24 cellular contexts compared by ENCODE assay signal in the genomic region with DNA sequence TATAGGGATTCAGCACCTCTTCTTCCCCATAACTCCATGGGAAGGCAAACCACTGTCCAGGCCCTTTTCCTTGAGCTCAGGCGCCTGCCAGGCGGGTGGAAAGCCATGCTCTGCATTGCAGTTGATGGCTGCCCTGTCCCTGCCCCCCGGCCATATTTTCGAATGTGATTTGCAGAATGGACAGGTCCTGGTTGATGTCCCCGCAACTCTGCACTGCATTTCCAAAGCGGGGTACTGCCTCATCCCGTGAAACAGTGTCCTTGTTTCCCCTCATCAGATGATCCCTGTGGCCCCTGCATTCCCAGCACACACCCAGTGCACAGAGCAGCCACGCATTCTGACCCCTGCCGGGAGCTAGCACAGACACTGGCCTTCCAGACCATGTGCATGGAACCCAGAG. TPM values are rescaled to one million over a fixed set of nuclear protein-coding genes. Genes with fewer than 3 reads are reported as not detected.
DNase-seq lines count a peak whose midpoint lies in the region; ATAC-seq, FAIRE-seq and TF ChIP-seq lines count a peak whose summit lies in the region.
"Had no signal": no experiment of that assay in that cellular context is flagged by ENCODE, and none has a peak within 500 bp of the region (broad histone marks: within the 10 kb centered on the region; RNA-seq: fewer than 3 reads in every experiment).

No MANE protein-coding gene starts in this region.

- TF ChIP-seq POLR2A in HepG2 (IDR thresholded peaks at IDR 0.05; ENCODE audit: insufficient read depth in 1 of 2, low read depth in 2 of 2, low read length in 2 of 2) (no peak), right lobe of liver (IDR thresholded peaks at IDR 0.05) (no peak)

- no peak overlapping the region for H3K4ac ChIP-seq in H9 (ENCODE audit: low read depth, low read length)

- H3K27me3 ChIP-seq in HepG2 (ENCODE audit: control insufficient read depth in 1 of 2, insufficient read depth in 2 of 2, low read length in 2 of 2) (peaks cover 5 to 21% of the 10 kb centered on the region in 2 experiments; a peak in 2 of 5 replicates), right lobe of liver (no peaks in the 10 kb centered on the region), H9 (ENCODE audit: insufficient read depth, low read length) (no peaks in the 10 kb centered on the region), foreskin keratinocyte (peaks cover 24% of the 10 kb centered on the region)
- H3K27me3 ChIP-seq: BE2C, BLaER1 had no signal

- H4K8ac ChIP-seq in H9 (replicated peaks; ENCODE audit: insufficient read length, low read depth, low read length), result no peak overlapping the region

- no peaks in the 10 kb centered on the region for H3K9me3 Mint-ChIP-seq in H9
- no peaks in the 10 kb centered on the region for H3K9me3 Mint-ChIP-seq in activated CD8-positive, alpha-beta T cell treated with anti-CD3 and anti-CD28 coated beads for 36 hours
- H3K9me3 Mint-ChIP-seq: CD4-positive, alpha-beta T cell; CD8-positive, alpha-beta T cell had no signal

- in situ Hi-C loops in HepG2 (cut with HindIII; ENCODE audit: extremely low pct_ligation_motif_present, low pct_unique_long_range_greater_than_20kb), result no loop called here

- no peak for TF ChIP-seq RAD21 in HepG2 (CRISPR knock-in tag; IDR thresholded peaks at IDR 0.05)

- H3K79me1 ChIP-seq in H9 (ENCODE audit: insufficient read depth, low read depth, low read length, poor library complexity, severe bottlenecking), result no peaks in the 10 kb centered on the region

- POLR2A ChIA-PET in HepG2 (lab: Yijun Ruan, JAX), result no interaction called here
- POLR2A ChIA-PET in activated CD8-positive, alpha-beta T cell treated with anti-CD3 and anti-CD28 coated beads for 36 hours (lab: Charles Lee), result no interaction called here

- H3K9me3 ChIP-seq in HepG2 (ENCODE audit: low read length) (no peaks in the 10 kb centered on the region), right lobe of liver (no peaks in the 10 kb centered on the region), H9 (ENCODE audit: control insufficient read depth, low read depth, low read length) (no peaks in the 10 kb centered on the region)
- H3K9me3 ChIP-seq: BE2C, BLaER1, Caco-2 had no signal

- no peak overlapping the region for H4K91ac ChIP-seq in H9 (ENCODE audit: insufficient read length, low read depth, low read length)

- H3K18ac ChIP-seq in H9 (ENCODE audit: insufficient read length, low read depth, low read length), result no peak overlapping the region

- no peak overlapping the region for H2AFZ ChIP-seq in HepG2 (ENCODE audit: low read length)
- no peak overlapping the region for H2AFZ ChIP-seq in H9 (ENCODE audit: low read length)

- H3K23ac ChIP-seq in H9 (ENCODE audit: insufficient read length, low read depth, low read length), result no peak overlapping the region

- no peak overlapping the region for H3T11ph ChIP-seq in H9 (ENCODE audit: low read length)

- H2BK5ac ChIP-seq in H9 (ENCODE audit: insufficient read length, low read length), result no peak overlapping the region

- no peaks in the 10 kb centered on the region for H3K79me2 ChIP-seq in HepG2 (ENCODE audit: insufficient read depth, low read length)
- H3K79me2 ChIP-seq in H9 (ENCODE audit: insufficient read depth, low read length), result no peaks in the 10 kb centered on the region

- FAIRE-seq in HepG2 (lab: Jason Lieb, UNC), result no peak
- peak; percentile 66 for FAIRE-seq in urothelium cell line (lab: Jason Lieb, UNC)
- FAIRE-seq: A204.1, D721Med, G401.6, GM12891, GM19239 had no signal

- TF ChIP-seq EP300 in HepG2 (IDR thresholded peaks at IDR 0.05; ENCODE audit: low read depth in 2 of 2, low read length in 2 of 2) (no peak), HepG2 (CRISPR knock-in tag; IDR thresholded peaks at IDR 0.05; ENCODE audit: borderline replicate concordance) (no peak)

- H3K27ac ChIP-seq in HepG2 (ENCODE audit: extremely low read length, insufficient read depth, low read length), result no peak overlapping the region
- no peak overlapping the region for H3K27ac ChIP-seq in right lobe of liver
- H3K27ac ChIP-seq in H9 (ENCODE audit: insufficient read length, low read depth, low read length), result no peak overlapping the region
- H3K27ac ChIP-seq in coronary artery, result no peak overlapping the region
- H3K27ac ChIP-seq in foreskin keratinocyte, result no peak overlapping the region
- H3K27ac ChIP-seq: BLaER1 had no signal

- BruUV-seq in HepG2 (replicated peaks; lab: Mats Ljungman, UMichigan), result no TSS peak

- H2BK12ac ChIP-seq in H9 (ENCODE audit: insufficient read length, low read depth, low read length), result no peak overlapping the region

- H3K4me2 ChIP-seq in HepG2 (ENCODE audit: low read depth, low read length) (no peak overlapping the region), H9 (ENCODE audit: insufficient read depth, insufficient read length, low read length) (no peak overlapping the region)
- H3K4me2 ChIP-seq: BLaER1 had no signal

- H2BK20ac ChIP-seq in H9 (ENCODE audit: low read depth, low read length, poor library complexity, severe bottlenecking), result no peak overlapping the region

- intact Hi-C loops in HepG2 (cut with micrococcal nuclease; ENCODE audit: unreplicated experiment), result no loop called here
- intact Hi-C loops in right lobe of liver (cut with DNase I), result no loop called here
- intact Hi-C loops in activated CD8-positive, alpha-beta T cell treated with anti-CD3 and anti-CD28 coated beads for 36 hours (cut with micrococcal nuclease), result no loop called here

- no peaks in the 10 kb centered on the region for H3K23me2 ChIP-seq in H9 (ENCODE audit: insufficient read length, low read depth, low read length, poor library complexity, severe bottlenecking)

- H4K20me1 ChIP-seq in HepG2 (ENCODE audit: insufficient read depth, low read length), result no peaks in the 10 kb centered on the region
- H4K20me1 ChIP-seq in H9 (ENCODE audit: control insufficient read depth, insufficient read depth, insufficient read length), result no peaks in the 10 kb centered on the region
- H4K20me1 ChIP-seq: BLaER1 had no signal

- no peak overlapping the region for H3K56ac ChIP-seq in H9 (ENCODE audit: insufficient read length, low read depth, low read length)

- WGBS in HepG2 (ENCODE audit: low lambda C conversion rate), result 16% methylated on average over 6 of the region's 9 CpGs
- WGBS in right lobe of liver (ENCODE audit: insufficient coverage, low coverage, low lambda C conversion rate, missing lambda C conversion rate), result 47% methylated on average over 3 of the region's 9 CpGs
- WGBS in H9 (ENCODE audit: extremely low coverage, insufficient read length, low lambda C conversion rate), result no CpG with 5 or more reads among the region's 9 CpGs

- H3K36me3 ChIP-seq in HepG2 (replicated peaks in 1 of 2; ENCODE audit: control insufficient read depth in 1 of 2, insufficient read depth in 2 of 2, low read length in 2 of 2) (no peaks in the 10 kb centered on the region), right lobe of liver (no peaks in the 10 kb centered on the region)
- H3K36me3 ChIP-seq: BE2C, BLaER1 had no signal

- ATAC-seq in HepG2 (peak; percentile 54; the same call in 1 of the 3 replicates), right lobe of liver (no peak), foreskin keratinocyte (no peak)
- no peak for ATAC-seq in activated CD8-positive, alpha-beta T cell treated with anti-CD3 and anti-CD28 coated beads for 36 hours
- ATAC-seq: CD8-positive, alpha-beta T cell had no signal

- no peak overlapping the region for H2BK15ac ChIP-seq in H9 (ENCODE audit: low read depth, low read length)

- H2BK120ac ChIP-seq in H9 (ENCODE audit: low read depth, low read length, poor library complexity, severe bottlenecking), result no peak overlapping the region

- CTCF ChIA-PET in HepG2 (lab: Yijun Ruan, JAX; ENCODE audit: low intra/inter-chr PET ratio, low total read pairs), result no interaction called here
- CTCF ChIA-PET in activated CD8-positive, alpha-beta T cell treated with anti-CD3 and anti-CD28 coated beads for 36 hours (lab: Charles Lee), result no interaction called here

- no peak overlapping the region for H2AK5ac ChIP-seq in H9 (ENCODE audit: insufficient read length, low read length)

- 0 out of 2 replicates have a peak overlapping the region, but pooled peaks have one; percentile 49 for H3K14ac ChIP-seq in H9 (ENCODE audit: insufficient read depth, low read length)

- no peak overlapping the region for H4K5ac ChIP-seq in H9 (ENCODE audit: insufficient read length, low read depth, low read length)

- H3K36me3 Mint-ChIP-seq in H9 (ENCODE audit: insufficient read depth in 1 of 3, low read depth in 3 of 3), result no peaks in the 10 kb centered on the region; a peak in 1 of 7 replicates
- H3K36me3 Mint-ChIP-seq in activated CD8-positive, alpha-beta T cell treated with anti-CD3 and anti-CD28 coated beads for 36 hours (ENCODE audit: low read depth), result no peaks in the 10 kb centered on the region
- H3K36me3 Mint-ChIP-seq: CD8-positive, alpha-beta T cell had no signal

- DNase-seq in HepG2 (ENCODE audit: low spot score) (no peak), right lobe of liver (no peak), H9 (peak; percentile 23), coronary artery (ENCODE audit: low spot score) (peak; percentile 52), urothelium cell line (ENCODE audit: low spot score) (no peak), hippocampal formation (lab: John Stamatoyannopoulos, UW) (no peak), foreskin keratinocyte (no peak)
- no peak for DNase-seq in activated CD8-positive, alpha-beta T cell treated with anti-CD3 and anti-CD28 coated beads for 36 hours
- DNase-seq: 8988T; ACHN; BE2C; C1 segment of cervical spinal cord; Caco-2; Calu3; CD4-positive, alpha-beta T cell; CD8-positive, alpha-beta T cell; DMS79 treated with DMSO at 0.1 percent for 48 hours; GF-D8 had no signal

- no peak for TF ChIP-seq CTCF in HepG2 (CRISPR knock-in tag; IDR thresholded peaks at IDR 0.05)
- no peak for TF ChIP-seq CTCF in right lobe of liver (IDR thresholded peaks at IDR 0.05)
- no peak for TF ChIP-seq CTCF in H9 (conservative IDR thresholded peaks at IDR 0.05)
- no peak for TF ChIP-seq CTCF in coronary artery (IDR thresholded peaks at IDR 0.05)
- TF ChIP-seq CTCF in activated CD8-positive, alpha-beta T cell treated with anti-CD3 and anti-CD28 coated beads for 36 hours (IDR thresholded peaks at IDR 0.05), result no peak
- no peak for TF ChIP-seq CTCF in foreskin keratinocyte (conservative IDR thresholded peaks at IDR 0.05)

- H3K27me3 Mint-ChIP-seq in H9 (ENCODE audit: low read depth), result peaks cover 2% of the 10 kb centered on the region; the same call in 1 of the 2 replicates
- peaks cover 6% of the 10 kb centered on the region for H3K27me3 Mint-ChIP-seq in activated CD8-positive, alpha-beta T cell treated with anti-CD3 and anti-CD28 coated beads for 36 hours

- peaks cover 6 to 10% of the 10 kb centered on the region in 2 experiments; a peak in 3 of 4 replicates for H3K4me1 Mint-ChIP-seq in H9
- H3K4me1 Mint-ChIP-seq in activated CD8-positive, alpha-beta T cell treated with anti-CD3 and anti-CD28 coated beads for 36 hours (ENCODE audit: low read depth), result no peaks in the 10 kb centered on the region

- no peak overlapping the region; a peak in 2 of 7 replicates for H3K27ac Mint-ChIP-seq in H9
- H3K27ac Mint-ChIP-seq in activated CD8-positive, alpha-beta T cell treated with anti-CD3 and anti-CD28 coated beads for 36 hours, result no peak overlapping the region
- H3K27ac Mint-ChIP-seq: CD4-positive, alpha-beta T cell; CD8-positive, alpha-beta T cell had no signal

- H3K4me3 ChIP-seq in HepG2 (replicated peaks in 1 of 3; ENCODE audit: insufficient read depth in 1 of 3, low read depth in 2 of 3, low read length in 3 of 3) (no peak overlapping the region), right lobe of liver (no peak overlapping the region), coronary artery (no peak overlapping the region)
- H3K4me3 ChIP-seq: BLaER1 had no signal

- H3K4me1 ChIP-seq in HepG2 (ENCODE audit: insufficient read depth, low read length) (no peaks in the 10 kb centered on the region), right lobe of liver (no peaks in the 10 kb centered on the region), H9 (ENCODE audit: insufficient read depth, low read length) (no peaks in the 10 kb centered on the region), foreskin keratinocyte (no peaks in the 10 kb centered on the region)
- H3K4me1 ChIP-seq: BE2C, Caco-2 had no signal

- no peak overlapping the region for H3K4me3 Mint-ChIP-seq in H9
- H3K4me3 Mint-ChIP-seq in activated CD8-positive, alpha-beta T cell treated with anti-CD3 and anti-CD28 coated beads for 36 hours, result no peak overlapping the region
- H3K4me3 Mint-ChIP-seq: CD4-positive, alpha-beta T cell; CD8-positive, alpha-beta T cell had no signal

- no peak overlapping the region for H3K9ac ChIP-seq in HepG2 (ENCODE audit: insufficient read depth, low read depth, low read length)
- H3K9ac ChIP-seq in H9 (ENCODE audit: extremely low read depth, insufficient read length, low read length), result no peak overlapping the region
- H3K9ac ChIP-seq: BLaER1 had no signal

RNA-seq across cellular contexts. Expression of a gene that starts 33.7 kb away (rescaled TPM):
- total RNA-seq in HepG2 (2016; rRNA removed; fragmentation: Illumina TruSeq; extraction: Trizol) (35.5 and 41.8 TPM in 2 replicates), right lobe of liver (10 to 100 TPM in 4 of 6 experiments, 1 to 10 TPM in 2; 6.6 to 16.9 (median 13.1) TPM), H9 (2021) (16.4 and 16.5 TPM in 2 replicates), foreskin keratinocyte (22.3 and 24.5 TPM in 2 replicates)
- total RNA-seq in HepG2 (2016; cell fraction: cytosol; rRNA removed; fragmentation: Illumina TruSeq; extraction: Trizol; ENCODE audit: low read depth), result 51.7 and 53.7 TPM in 2 replicates
- 31.9 and 37.4 TPM in 2 replicates for total RNA-seq in HepG2 (2016; cell fraction: insoluble cytoplasmic fraction; rRNA removed; fragmentation: Illumina TruSeq; extraction: Trizol)
- 75.2 and 75.8 TPM in 2 replicates for total RNA-seq in HepG2 (2016; cell fraction: membrane; rRNA removed; fragmentation: Illumina TruSeq; extraction: Trizol)
- total RNA-seq in HepG2 (2016; cell fraction: nucleus; rRNA removed; fragmentation: Illumina TruSeq; extraction: Trizol), result 42.3 and 50.1 TPM in 2 replicates
- polyA plus RNA-seq in HepG2 (2011; rRNA removed) (52.6 and 63.5 TPM in 2 replicates), foreskin keratinocyte (16.8 and 19.9 TPM in 2 replicates)
- 35.2 and 35.4 TPM in 2 replicates for polyA plus RNA-seq in HepG2 (2011; cell fraction: cytosol; rRNA removed)
- 95.4 and 97.7 TPM in 2 replicates for polyA plus RNA-seq in HepG2 (2011; cell fraction: nucleus; rRNA removed)
- 33.2 and 35.5 TPM in 2 replicates for polyA plus RNA-seq in HepG2 (2012)
- 40.3 and 41.7 TPM in 2 replicates for polyA plus RNA-seq in HepG2 (2016; cell fraction: cytosol; fragmentation: Illumina TruSeq; extraction: Trizol; ENCODE audit: low read depth)
- 41.7 and 46.8 TPM in 2 replicates for polyA plus RNA-seq in HepG2 (2016; cell fraction: insoluble cytoplasmic fraction; fragmentation: Illumina TruSeq; extraction: Trizol; ENCODE audit: low read depth)
- polyA plus RNA-seq in HepG2 (2016; cell fraction: membrane; fragmentation: Illumina TruSeq; extraction: Trizol; ENCODE audit: low read depth), result 78.2 and 89.1 TPM in 2 replicates
- polyA plus RNA-seq in HepG2 (2016; cell fraction: nucleus; fragmentation: Illumina TruSeq; extraction: Trizol; ENCODE audit: insufficient read depth, low read depth), result 74.6 and 86.2 TPM in 2 replicates
- polyA minus RNA-seq in HepG2 (2011; rRNA and poly(A)+ RNA removed; ENCODE audit: low replicate concordance), result 44.1 and 74.8 TPM in 2 replicates
- 14.4 and 16.0 TPM in 2 replicates for polyA minus RNA-seq in HepG2 (2011; cell fraction: cytosol; rRNA and poly(A)+ RNA removed)
- 46.4 and 64.5 TPM in 2 replicates for polyA minus RNA-seq in HepG2 (2011; cell fraction: nucleus; rRNA and poly(A)+ RNA removed)
- total RNA-seq in activated CD8-positive, alpha-beta T cell treated with anti-CD3 and anti-CD28 coated beads for 36 hours, result 10 to 100 TPM; 25.3 to 26.1 TPM

Comparison
In these comparisons a context has a peak if more than half of its experiments do, and no peak if none do; other contexts are left out.
1. DNase-seq: peak in H9 (single experiment) and coronary artery (single experiment); none in HepG2 (single experiment), right lobe of liver (0 of 3), urothelium cell line (single experiment), activated CD8-positive, alpha-beta T cell treated with anti-CD3 and anti-CD28 coated beads for 36 hours (single experiment), hippocampal formation (0 of 2) and foreskin keratinocyte (0 of 2).